ENCODE assay signal across 10 cellular contexts in genomic region chr5:143200781-143201398, GRCh38.
DNase-seq lines count a peak whose midpoint lies in the region; ATAC-seq, FAIRE-seq and TF ChIP-seq lines count a peak whose summit lies in the region.
"Had no signal": no experiment of that assay in that cellular context is flagged by ENCODE, and none has a peak within 500 bp of the region (broad histone marks: within the 10 kb centered on the region; RNA-seq: fewer than 3 reads in every experiment).

No MANE protein-coding gene starts in this region.

- intact Hi-C loops in sciatic nerve (cut with DNase I) (loop anchor here (10.0 kb wide), 1 partner anchor 74 kb away; no protein-coding TSS in a partner anchor), kidney (cut with DNase I) (no loop called here)

- DNase-seq in GM23248 = peak; percentile 87
- peak; percentile 73 for DNase-seq in NCI-H2171 treated with DMSO at 0.1 percent for 48 hours (lab: John Stamatoyannopoulos, UW)
- DNase-seq in epithelial cell of prostate (ENCODE audit: low read depth, low spot score) = peak; percentile 85
- DNase-seq in sciatic nerve (ENCODE audit: low spot score) = no peak
- no peak for DNase-seq in kidney
- no peak for DNase-seq in OCI-M2 (lab: John Stamatoyannopoulos, UW; ENCODE audit: unreplicated experiment)
- DNase-seq: natural killer cell had no signal

- TF ChIP-seq CTCF in kidney (IDR thresholded peaks at IDR 0.05; ENCODE audit: borderline replicate concordance, extremely low read depth, insufficient read depth) = no peak

- H3K79me2 ChIP-seq in GM23248 (ENCODE audit: insufficient read depth) = no peaks in the 10 kb centered on the region

- in situ Hi-C loops in GM23248 (cut with MboI) = no loop called here

- FAIRE-seq in kidney (lab: Jason Lieb, UNC) = no peak
- FAIRE-seq: TTC549 had no signal

- H3K27me3 ChIP-seq in GM23248 (replicated peaks; ENCODE audit: insufficient read depth) = no peaks in the 10 kb centered on the region

- H3K4me1 ChIP-seq in GM23248 (ENCODE audit: insufficient read depth) (peaks cover 56% of the 10 kb centered on the region), kidney (ENCODE audit: control insufficient read depth in 1 of 2, insufficient read depth in 1 of 2, low read depth in 1 of 2, low read length in 2 of 2) (no peaks in the 10 kb centered on the region)

- H3K4me2 ChIP-seq in GM23248 (ENCODE audit: unreplicated experiment) = peak overlapping the region; percentile 25

- peak; percentile 73 for ATAC-seq in sciatic nerve
- ATAC-seq in GM19452 (IDR thresholded peaks at IDR 0.05; ENCODE audit: unreplicated experiment) = no peak
- ATAC-seq: stimulated activated memory B cell treated with anti-CD40 and anti-IgM and Interleukin-4, amounts not matched to agents 10 μg/mL and 1 μg/mL and 100 μg/mL, for 72 hours had no signal

- H2AFZ ChIP-seq in GM23248 = no peak overlapping the region

- H4K20me1 ChIP-seq in GM23248 (ENCODE audit: insufficient read depth) = no peaks in the 10 kb centered on the region

- H3K9me3 ChIP-seq in GM23248 (ENCODE audit: low read depth) (no peaks in the 10 kb centered on the region), kidney (ENCODE audit: control insufficient read depth in 1 of 2, low read length in 2 of 2) (peaks cover 0 to 6% of the 10 kb centered on the region in 2 donors)

- H3F3A ChIP-seq in GM23248 (ENCODE audit: insufficient read depth) = peaks cover 60% of the 10 kb centered on the region

- H3K27ac ChIP-seq in GM23248 = peak overlapping the region; percentile 57
- peak overlapping the region; percentile 59 for H3K27ac ChIP-seq in epithelial cell of prostate
- H3K27ac ChIP-seq in kidney (ENCODE audit: low read depth in 2 of 2, low read length in 2 of 2) = no peak overlapping the region

- H3K36me3 ChIP-seq in GM23248 (ENCODE audit: low read depth) = no peaks in the 10 kb centered on the region
- no peaks in the 10 kb centered on the region for H3K36me3 ChIP-seq in kidney (ENCODE audit: control insufficient read depth in 1 of 2, insufficient read depth in 2 of 2, low read length in 2 of 2)

- no peaks in the 10 kb centered on the region for H3K9me2 ChIP-seq in GM23248 (ENCODE audit: insufficient read depth)

- H3K9ac ChIP-seq in GM23248 (0 out of 2 replicates have a peak overlapping the region, but pooled peaks have one; percentile 14), kidney (ENCODE audit: low read length in 2 of 2) (no peak overlapping the region)

- WGBS in GM23248 (ENCODE audit: low coverage in 1 of 2, low lambda C conversion rate in 2 of 2, missing lambda C conversion rate in 2 of 2), 2 experiments = 0 to 9% methylated on average over 1 of the region's 1 CpG

- no peak overlapping the region for H3K4me3 ChIP-seq in GM23248
- no peak overlapping the region for H3K4me3 ChIP-seq in kidney (ENCODE audit: low read length in 2 of 2)

Comparison
In these comparisons a context has a peak if more than half of its experiments do, and no peak if none do; other contexts are left out.
1. DNase-seq: peak in GM23248 (single experiment), NCI-H2171 treated with DMSO at 0.1 percent for 48 hours (single experiment) and epithelial cell of prostate (single experiment); none in sciatic nerve (single experiment), kidney (single experiment) and OCI-M2 (single experiment).
2. H3K27ac ChIP-seq: peak in GM23248 (single experiment) and epithelial cell of prostate (single experiment); none in kidney (0 of 2).